8 cellular contexts compared by ENCODE assay signal in the genomic region with DNA sequence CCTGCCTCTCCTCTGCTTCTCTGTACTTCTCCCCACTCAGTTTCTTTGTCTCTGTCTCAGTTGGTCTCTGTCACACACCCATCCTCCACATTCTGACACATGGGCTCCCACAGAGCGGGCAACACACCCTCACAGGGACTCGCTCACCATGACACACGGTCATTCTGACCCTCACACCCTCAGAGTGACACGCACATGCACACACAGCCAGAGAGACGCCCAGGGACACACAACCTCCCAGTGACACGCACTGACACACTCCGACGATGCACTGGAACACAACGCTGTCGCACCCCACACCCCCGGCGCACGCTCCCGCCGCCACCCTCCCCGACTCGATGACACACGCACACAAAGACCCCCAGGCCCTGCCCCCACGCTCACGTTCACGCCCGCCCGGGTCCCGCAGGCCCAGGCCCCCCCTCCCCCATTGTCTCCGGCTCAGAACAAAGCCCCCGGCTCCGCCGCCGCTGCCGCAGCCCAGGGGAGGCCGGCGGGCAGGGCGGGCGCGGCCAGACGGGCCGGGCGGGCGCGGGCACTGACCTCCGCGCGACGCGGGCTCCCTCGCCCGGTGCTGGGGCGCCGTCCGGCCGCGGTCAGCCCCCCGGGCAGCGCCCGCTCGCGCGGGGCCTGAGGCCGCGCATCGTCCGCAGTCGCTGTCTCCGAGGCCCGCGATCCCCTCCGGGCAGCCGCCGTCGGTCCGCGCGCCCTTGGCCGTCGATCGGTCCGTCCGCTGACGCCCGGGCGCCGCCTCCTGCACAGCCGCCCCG. TPM values are rescaled to one million over a fixed set of nuclear protein-coding genes. Genes with fewer than 3 reads are reported as not detected.
DNase-seq lines count a peak whose midpoint lies in the region; ATAC-seq, FAIRE-seq and TF ChIP-seq lines count a peak whose summit lies in the region.

No MANE protein-coding gene starts in this region.

- WGBS in A549 (ENCODE audit: missing lambda C conversion rate) = 17% methylated on average over 27 of the region's 84 CpGs
- 2% methylated on average over 79 of the region's 84 CpGs for WGBS in HUES64

- TF ChIP-seq POLR2A in A549 (IDR thresholded peaks at IDR 0.05; ENCODE audit: low read length) = no peak

- H3K9me3 ChIP-seq in A549 (no peaks in the 10 kb centered on the region), HUES64 (ENCODE audit: insufficient read depth, low read depth, low read length) (no peaks in the 10 kb centered on the region), tibial artery (no peaks in the 10 kb centered on the region)

- H3K27me3 ChIP-seq in HUES64 (ENCODE audit: insufficient read depth, low read length) (peaks cover 56% of the 10 kb centered on the region), tibial artery (no peaks in the 10 kb centered on the region)

- no peak for FAIRE-seq in A549 (lab: Jason Lieb, UNC)

- TF ChIP-seq CTCF in A549 (IDR thresholded peaks at IDR 0.05) = no peak
- no peak for TF ChIP-seq CTCF in tibial artery (IDR thresholded peaks at IDR 0.05)

- H3K9ac ChIP-seq in HUES64 (ENCODE audit: low read depth, low read length) = peak overlapping the region; percentile 59

- H3K36me3 ChIP-seq in HUES64 (ENCODE audit: insufficient read depth, low read length) (no peaks in the 10 kb centered on the region), tibial artery (no peaks in the 10 kb centered on the region)

- TF ChIP-seq EP300 in A549 (IDR thresholded peaks at IDR 0.05) = no peak

- intact Hi-C loops in tibial artery (cut with DNase I; ENCODE audit: low total_unique reads) = loop anchor here (5.0 kb wide), 1 partner anchor 43 kb away; a partner anchor contains a TSS

- no peaks in the 10 kb centered on the region for H3K4me1 ChIP-seq in A549
- H3K4me1 ChIP-seq in HUES64 (ENCODE audit: insufficient read depth, low read length) = peaks cover 9% of the 10 kb centered on the region; the same call in 1 of the 2 replicates
- H3K4me1 ChIP-seq in tibial artery = peaks cover 0 to 34% (median 9%) of the 10 kb centered on the region in 4 donors

- ATAC-seq in A549 (no peak), HG03175 (IDR thresholded peaks at IDR 0.05; ENCODE audit: unreplicated experiment) (no peak), HG02798 (IDR thresholded peaks at IDR 0.05; ENCODE audit: poor library complexity, unreplicated experiment) (no peak)

- POLR2A ChIA-PET in A549 (lab: Yijun Ruan, JAX) = no interaction called here

- CTCF ChIA-PET in A549 (lab: Yijun Ruan, JAX) = interaction anchor here (0.8 kb wide), 1 partner anchor 31 kb away, joined by 3 read pairs; no protein-coding TSS in a partner anchor

- no peak for TF ChIP-seq RAD21 in A549 (conservative IDR thresholded peaks at IDR 0.05 in 1 of 2, IDR thresholded peaks at IDR 0.05 in 1 of 2)

- DNase-seq in A549 (ENCODE audit: low read depth in 1 of 2, low spot score in 1 of 2) (no peak), midbrain (lab: John Stamatoyannopoulos, UW) (peak; percentile 33), tibial artery (peak in 1 of 2 donors; percentile 53), NCI-H510A (lab: John Stamatoyannopoulos, UW) (no peak)

- H3K27ac ChIP-seq in A549 (peak overlapping the region in 1 of 2 experiments; percentile 74; a peak in 2 of 6 replicates), HUES64 (ENCODE audit: low read depth, low read length) (no peak overlapping the region), cingulate gyrus (ENCODE audit: low read depth, low read length) (peak overlapping the region; percentile 56), tibial artery (peak overlapping the region; percentile 76 to 80)

- peak overlapping the region; percentile 77 for H3K4me2 ChIP-seq in A549

- H3K4me3 ChIP-seq in A549 (peak overlapping the region; percentile 36), HUES64 (ENCODE audit: low read length) (peak overlapping the region; percentile 51), tibial artery (peak overlapping the region; percentile 56 to 62)

TF ChIP-seq in A549, 52 proteins besides CTCF, POLR2A, EP300 and RAD21:
- no peak for TF ChIP-seq GATA3 (IDR thresholded peaks at IDR 0.05; ENCODE audit: borderline replicate concordance)

RNA-seq across cellular contexts. Expression of a gene that starts 0.4 kb away (rescaled TPM):
- polyA plus RNA-seq in A549 (2011; rRNA removed) (0.06 and 0.08 TPM in 2 replicates), A549 (2017; fragmentation: RNase III; extraction: RNeasy Plus Mini Kit Qiagen cat#74134 plus additional on column Dnase treatment) (0.04 to 0.07 TPM (median 0.06 TPM) in 3 replicates)
- 0.07 and 0.10 TPM in 2 replicates for polyA plus RNA-seq in A549 (2012; cell fraction: cytosol; rRNA removed)
- polyA plus RNA-seq in A549 (2012; cell fraction: nucleus; rRNA removed) = 0.28 and 0.35 TPM in 2 replicates
- polyA minus RNA-seq in A549 (2011; rRNA and poly(A)+ RNA removed) = 0.12 and 0.24 TPM in 2 replicates
- 11.9 TPM for polyA plus RNA-seq in HUES64 (2013, experiment 1 of 2)
- 14.3 TPM for polyA plus RNA-seq in HUES64 (2013, experiment 2 of 2)

RNA-seq across cellular contexts. Expression of a gene that starts 27.9 kb away (rescaled TPM):
- 96.8 and 107 TPM in 2 replicates for polyA plus RNA-seq in A549 (2011; rRNA removed)
- polyA plus RNA-seq in A549 (2012; cell fraction: cytosol; rRNA removed) = 101 and 115 TPM in 2 replicates
- polyA plus RNA-seq in A549 (2012; cell fraction: nucleus; rRNA removed) = 57.5 and 58.2 TPM in 2 replicates
- 127 to 132 TPM (median 128 TPM) in 3 replicates for polyA plus RNA-seq in A549 (2017; fragmentation: RNase III; extraction: RNeasy Plus Mini Kit Qiagen cat#74134 plus additional on column Dnase treatment)
- polyA minus RNA-seq in A549 (2011; rRNA and poly(A)+ RNA removed) = 51.0 and 66.0 TPM in 2 replicates
- polyA plus RNA-seq in HUES64 (2013, experiment 1 of 2) = 49.9 TPM
- polyA plus RNA-seq in HUES64 (2013, experiment 2 of 2) = 48.4 TPM

RNA-seq across cellular contexts. Expression of a gene that starts 36.0 kb away (rescaled TPM):
- polyA plus RNA-seq in A549 (2011; rRNA removed) (53.2 and 63.0 TPM in 2 replicates), A549 (2017; fragmentation: RNase III; extraction: RNeasy Plus Mini Kit Qiagen cat#74134 plus additional on column Dnase treatment) (32.3 to 41.6 TPM (median 40.7 TPM) in 3 replicates)
- 29.5 and 35.1 TPM in 2 replicates for polyA plus RNA-seq in A549 (2012; cell fraction: cytosol; rRNA removed)
- 56.8 and 86.6 TPM in 2 replicates for polyA plus RNA-seq in A549 (2012; cell fraction: nucleus; rRNA removed)
- 55.1 and 65.6 TPM in 2 replicates for polyA minus RNA-seq in A549 (2011; rRNA and poly(A)+ RNA removed)
- 23.6 TPM for polyA plus RNA-seq in HUES64 (2013, experiment 1 of 2)
- polyA plus RNA-seq in HUES64 (2013, experiment 2 of 2) = 32.1 TPM

RNA-seq across cellular contexts. Expression of a gene that starts 43.2 kb away (rescaled TPM):
- polyA plus RNA-seq in A549 (2011; rRNA removed) = 174 and 242 TPM in 2 replicates
- polyA plus RNA-seq in A549 (2012; cell fraction: cytosol; rRNA removed) = 206 and 229 TPM in 2 replicates
- 128 and 138 TPM in 2 replicates for polyA plus RNA-seq in A549 (2012; cell fraction: nucleus; rRNA removed)
- polyA plus RNA-seq in A549 (2017; fragmentation: RNase III; extraction: RNeasy Plus Mini Kit Qiagen cat#74134 plus additional on column Dnase treatment) = 124 to 138 TPM (median 135 TPM) in 3 replicates
- 170 and 186 TPM in 2 replicates for polyA minus RNA-seq in A549 (2011; rRNA and poly(A)+ RNA removed)
- 201 TPM for polyA plus RNA-seq in HUES64 (2013, experiment 1 of 2)
- 239 TPM for polyA plus RNA-seq in HUES64 (2013, experiment 2 of 2)

RNA-seq across cellular contexts. Expression of a gene that starts 51.6 kb away (rescaled TPM):
- polyA plus RNA-seq in A549 (2011; rRNA removed) (109 and 120 TPM in 2 replicates), A549 (2017; fragmentation: RNase III; extraction: RNeasy Plus Mini Kit Qiagen cat#74134 plus additional on column Dnase treatment) (108 to 116 TPM (median 114 TPM) in 3 replicates)
- polyA plus RNA-seq in A549 (2012; cell fraction: cytosol; rRNA removed) = 142 and 167 TPM in 2 replicates
- polyA plus RNA-seq in A549 (2012; cell fraction: nucleus; rRNA removed) = 143 and 176 TPM in 2 replicates
- polyA minus RNA-seq in A549 (2011; rRNA and poly(A)+ RNA removed) = 119 and 138 TPM in 2 replicates
- 79.5 TPM for polyA plus RNA-seq in HUES64 (2013, experiment 1 of 2)
- polyA plus RNA-seq in HUES64 (2013, experiment 2 of 2) = 86.9 TPM
